In genomic region chr13:30726192-30726591, GRCh38 we compare ENCODE assay signal across 21 cellular contexts. TPM values are rescaled to one million over a fixed set of nuclear protein-coding genes. Genes with fewer than 3 reads are reported as not detected.
DNase-seq lines count a peak whose midpoint lies in the region; ATAC-seq, FAIRE-seq and TF ChIP-seq lines count a peak whose summit lies in the region.
"Had no signal": no experiment of that assay in that cellular context is flagged by ENCODE, and none has a peak within 500 bp of the region (broad histone marks: within the 10 kb centered on the region; RNA-seq: fewer than 3 reads in every experiment).

No MANE protein-coding gene starts in this region.

- H3K36me3 ChIP-seq in GM23248 (ENCODE audit: low read depth) (no peaks in the 10 kb centered on the region), trophoblast cell (ENCODE audit: control insufficient read depth in 1 of 2, insufficient read depth in 2 of 2, low read length in 2 of 2) (no peaks in the 10 kb centered on the region), WERI-Rb-1 (no peaks in the 10 kb centered on the region)
- H3K36me3 ChIP-seq: BE2C had no signal

- ATAC-seq in GM21528 (IDR thresholded peaks at IDR 0.05; ENCODE audit: low FRiP score, unreplicated experiment) = no peak
- no peak for ATAC-seq in stimulated activated naive CD8-positive, alpha-beta T cell treated with anti-CD3 and anti-CD28 coated beads, Interleukin-15, amount 100 ng/mL, for 72 hours
- ATAC-seq: HCT116, K562 had no signal

- H3K27me3 Mint-ChIP-seq in stimulated activated naive CD8-positive, alpha-beta T cell treated with anti-CD3 and anti-CD28 coated beads, Interleukin-15, amount 100 ng/mL, for 72 hours = no peaks in the 10 kb centered on the region
- H3K27me3 Mint-ChIP-seq: CD4-positive, alpha-beta T cell had no signal

- H3K4me2 ChIP-seq in GM23248 (ENCODE audit: unreplicated experiment) = no peak overlapping the region
- no peak overlapping the region for H3K4me2 ChIP-seq in trophoblast cell (ENCODE audit: low read length)

- no peak overlapping the region for H3K27ac Mint-ChIP-seq in stimulated activated naive CD8-positive, alpha-beta T cell treated with anti-CD3 and anti-CD28 coated beads, Interleukin-15, amount 100 ng/mL, for 72 hours
- H3K27ac Mint-ChIP-seq: CD4-positive, alpha-beta T cell had no signal

- H3K4me3 Mint-ChIP-seq in stimulated activated naive CD8-positive, alpha-beta T cell treated with anti-CD3 and anti-CD28 coated beads, Interleukin-15, amount 100 ng/mL, for 72 hours = no peak overlapping the region
- H3K4me3 Mint-ChIP-seq: CD4-positive, alpha-beta T cell had no signal

- H3K9ac ChIP-seq in GM23248 (no peak overlapping the region), trophoblast cell (ENCODE audit: low read length) (no peak overlapping the region)

- H3K27ac ChIP-seq in GM23248 (no peak overlapping the region), trophoblast cell (ENCODE audit: low read depth, low read length) (no peak overlapping the region), WERI-Rb-1 (no peak overlapping the region)

- peaks cover 0 to 8% of the 10 kb centered on the region in 2 donors for H3K9me3 Mint-ChIP-seq in stimulated activated naive CD8-positive, alpha-beta T cell treated with anti-CD3 and anti-CD28 coated beads, Interleukin-15, amount 100 ng/mL, for 72 hours
- H3K9me3 Mint-ChIP-seq: CD4-positive, alpha-beta T cell had no signal

- H2BK5ac ChIP-seq in trophoblast cell (ENCODE audit: low read depth, low read length, poor library complexity) = no peak overlapping the region

- H3K23ac ChIP-seq in trophoblast cell (ENCODE audit: low read length) = no peak overlapping the region

- H4K20me1 ChIP-seq in GM23248 (ENCODE audit: insufficient read depth) = no peaks in the 10 kb centered on the region

- no peak overlapping the region for H4K8ac ChIP-seq in trophoblast cell (ENCODE audit: low read depth, low read length)

- no peak overlapping the region for H2AK5ac ChIP-seq in trophoblast cell (ENCODE audit: low read length)

- H3K79me1 ChIP-seq in trophoblast cell (ENCODE audit: low read length) = no peaks in the 10 kb centered on the region

- no peaks in the 10 kb centered on the region for H3K9me2 ChIP-seq in GM23248 (ENCODE audit: insufficient read depth)

- H4K12ac ChIP-seq in trophoblast cell (ENCODE audit: low read depth, low read length) = no peak overlapping the region

- H3K4me1 ChIP-seq in GM23248 (ENCODE audit: insufficient read depth) (0 out of 2 replicates have a peak, but pooled peaks cover 7% of the 10 kb centered on the region), trophoblast cell (ENCODE audit: control insufficient read depth in 1 of 2, insufficient read depth in 2 of 2, low read length in 2 of 2) (peaks cover 3 to 6% of the 10 kb centered on the region in 2 experiments)
- H3K4me1 ChIP-seq: BE2C had no signal

- no peaks in the 10 kb centered on the region for H3K9me3 ChIP-seq in GM23248 (ENCODE audit: low read depth)
- H3K9me3 ChIP-seq in trophoblast cell (ENCODE audit: insufficient read depth, low read depth, low read length) = no peaks in the 10 kb centered on the region
- H3K9me3 ChIP-seq in WERI-Rb-1 (ENCODE audit: severe bottlenecking) = no peaks in the 10 kb centered on the region
- H3K9me3 ChIP-seq: BE2C, Caco-2 had no signal

- H3K4me3 ChIP-seq in GM23248 (no peak overlapping the region), trophoblast cell (ENCODE audit: low read depth, low read length) (no peak overlapping the region), WERI-Rb-1 (ENCODE audit: low read depth, low read length) (no peak overlapping the region)
- H3K4me3 ChIP-seq: K562 had no signal

- no peak for FAIRE-seq in RCC 7860 (lab: Jason Lieb, UNC)
- FAIRE-seq: A204.1, D721Med, GM12892, GM18507, HTR-8/SVneo, K562 had no signal

- no peak overlapping the region for H3K14ac ChIP-seq in trophoblast cell (ENCODE audit: low read length)

- H3K27me3 ChIP-seq in GM23248 (replicated peaks; ENCODE audit: insufficient read depth) (no peaks in the 10 kb centered on the region), trophoblast cell (ENCODE audit: insufficient read depth, low read length) (no peaks in the 10 kb centered on the region), WERI-Rb-1 (ENCODE audit: insufficient read depth, low read depth, severe bottlenecking) (no peaks in the 10 kb centered on the region)
- H3K27me3 ChIP-seq: BE2C had no signal

- in situ Hi-C loops in GM23248 (cut with MboI) = no loop called here

- H4K91ac ChIP-seq in trophoblast cell (ENCODE audit: low read depth, low read length) = no peak overlapping the region

- peaks cover 6% of the 10 kb centered on the region for H3K4me1 Mint-ChIP-seq in stimulated activated naive CD8-positive, alpha-beta T cell treated with anti-CD3 and anti-CD28 coated beads, Interleukin-15, amount 100 ng/mL, for 72 hours

- H3F3A ChIP-seq in GM23248 (ENCODE audit: insufficient read depth) = no peaks in the 10 kb centered on the region

- no peak overlapping the region for H3K4ac ChIP-seq in trophoblast cell (ENCODE audit: low read depth, low read length)

- H2AFZ ChIP-seq in GM23248 (no peak overlapping the region), trophoblast cell (ENCODE audit: insufficient read depth, low read length, poor library complexity) (no peak overlapping the region)

- DNase-seq in GM23248 (peak; percentile 35), RCC 7860 (ENCODE audit: low spot score) (peak; percentile 53), trophoblast cell (peak; percentile 44 to 68), WERI-Rb-1 (no peak), NCI-H1105 (lab: John Stamatoyannopoulos, UW) (no peak)
- no peak for DNase-seq in stimulated activated naive CD8-positive, alpha-beta T cell treated with anti-CD3 and anti-CD28 coated beads, Interleukin-15, amount 100 ng/mL, for 72 hours
- DNase-seq: ACHN; BE2C; Caco-2; CD4-positive, alpha-beta T cell; GDM1; H7; IMR-90 had no signal

- no peak overlapping the region for H3K18ac ChIP-seq in trophoblast cell (ENCODE audit: low read length)

- H2BK120ac ChIP-seq in trophoblast cell (ENCODE audit: insufficient read depth, low read length, poor library complexity) = no peak overlapping the region

- H3K79me2 ChIP-seq in GM23248 (ENCODE audit: insufficient read depth) (no peaks in the 10 kb centered on the region), trophoblast cell (ENCODE audit: control insufficient read depth, insufficient read depth, low read length, poor library complexity) (no peaks in the 10 kb centered on the region)

- H2BK12ac ChIP-seq in trophoblast cell (ENCODE audit: low read length) = no peak overlapping the region

- TF ChIP-seq CTCF in WERI-Rb-1 (IDR thresholded peaks at IDR 0.05; ENCODE audit: low read depth, low read length) = no peak

- 94 to 100% methylated on average over 1 of the region's 1 CpG for WGBS in GM23248 (ENCODE audit: low coverage in 1 of 2, low lambda C conversion rate in 2 of 2, missing lambda C conversion rate in 2 of 2), 2 experiments
- no CpG with 5 or more reads among the region's 1 CpG for WGBS in trophoblast cell (ENCODE audit: extremely low coverage, insufficient coverage, insufficient read length)

RNA-seq across cellular contexts. Expression of gene ALOX5AP, which starts 9.2 kb away (rescaled TPM):
- not detected in 2 replicates for total RNA-seq in GM23248 (2014; rRNA removed; shearing (Covaris generic))
- 0.49 and 0.58 TPM in 2 replicates for polyA plus RNA-seq in GM23248 (2016; fragmentation: Nextera tagmentation; extraction: Ambion mirVana)
- 3.3 and 3.5 TPM in 2 replicates for polyA plus RNA-seq in trophoblast cell (2013)
- total RNA-seq: H7, IMR-90 had no signal
- polyA plus RNA-seq: K562 had no signal

Comparison
In these comparisons a context has a peak if more than half of its experiments do, and no peak if none do; other contexts are left out.
1. DNase-seq: peak in GM23248 (single experiment), RCC 7860 (single experiment) and trophoblast cell (2 of 2); none in WERI-Rb-1 (single experiment), NCI-H1105 (single experiment) and stimulated activated naive CD8-positive, alpha-beta T cell treated with anti-CD3 and anti-CD28 coated beads, Interleukin-15, amount 100 ng/mL, for 72 hours (0 of 2).